In genomic region chr6:3231213-3232016, GRCh38 we compare ENCODE assay signal across 8 cellular contexts. TPM values are rescaled to one million over a fixed set of nuclear protein-coding genes. Genes with fewer than 3 reads are reported as not detected.
DNase-seq lines count a peak whose midpoint lies in the region; ATAC-seq and TF ChIP-seq lines count a peak whose summit lies in the region.

No MANE protein-coding gene starts in this region.

- H3K4me1 Mint-ChIP-seq in activated naive CD4-positive, alpha-beta T cell treated with anti-CD3 and anti-CD28 coated beads for 36 hours (ENCODE audit: low read depth), result peaks cover 43% of the 10 kb centered on the region
- peaks cover 59% of the 10 kb centered on the region for H3K4me1 Mint-ChIP-seq in stimulated activated naive CD8-positive, alpha-beta T cell treated with anti-CD3 and anti-CD28 coated beads, Interleukin-15, amount 100 ng/mL, for 72 hours

- no peaks in the 10 kb centered on the region for H3K9me3 Mint-ChIP-seq in activated naive CD4-positive, alpha-beta T cell treated with anti-CD3 and anti-CD28 coated beads for 36 hours
- H3K9me3 Mint-ChIP-seq in stimulated activated naive CD8-positive, alpha-beta T cell treated with anti-CD3 and anti-CD28 coated beads, Interleukin-15, amount 100 ng/mL, for 72 hours, result no peaks in the 10 kb centered on the region

- peaks cover 72% of the 10 kb centered on the region for H3K27me3 Mint-ChIP-seq in activated naive CD4-positive, alpha-beta T cell treated with anti-CD3 and anti-CD28 coated beads for 36 hours (ENCODE audit: low read depth)
- H3K27me3 Mint-ChIP-seq in stimulated activated naive CD8-positive, alpha-beta T cell treated with anti-CD3 and anti-CD28 coated beads, Interleukin-15, amount 100 ng/mL, for 72 hours, result peaks cover 100% of the 10 kb centered on the region

- peaks cover 1% of the 10 kb centered on the region for H3K36me3 Mint-ChIP-seq in activated naive CD4-positive, alpha-beta T cell treated with anti-CD3 and anti-CD28 coated beads for 36 hours (ENCODE audit: low read depth)

- H3K4me3 Mint-ChIP-seq in activated naive CD4-positive, alpha-beta T cell treated with anti-CD3 and anti-CD28 coated beads for 36 hours, result peak overlapping the region; percentile 50
- peak overlapping the region; percentile 59 to 73 for H3K4me3 Mint-ChIP-seq in stimulated activated naive CD8-positive, alpha-beta T cell treated with anti-CD3 and anti-CD28 coated beads, Interleukin-15, amount 100 ng/mL, for 72 hours

- DNase-seq in activated naive CD4-positive, alpha-beta T cell treated with anti-CD3 and anti-CD28 coated beads for 36 hours, result no peak
- DNase-seq in activated naive CD4-positive, alpha-beta T cell (lab: John Stamatoyannopoulos, UW), result no peak
- peak; percentile 96 for DNase-seq in NCI-H748 (lab: John Stamatoyannopoulos, UW; ENCODE audit: unreplicated experiment)
- DNase-seq in dedifferentiated amniotic fluid mesenchymal stem cell (ENCODE audit: extremely low spot score), result peak; percentile 80
- peak in 1 of 2 donors; percentile 76 for DNase-seq in left lung
- DNase-seq in stimulated activated naive CD8-positive, alpha-beta T cell treated with anti-CD3 and anti-CD28 coated beads, Interleukin-15, amount 100 ng/mL, for 72 hours, result no peak
- DNase-seq in H4 (ENCODE audit: low spot score), result no peak

- peak overlapping the region; percentile 45 to 46 for H3K4me3 ChIP-seq in left lung

- H3K27me3 ChIP-seq in left lung, result peaks cover 62 to 98% of the 10 kb centered on the region in 2 donors

- H3K27ac ChIP-seq in left lung, result peak overlapping the region in 1 of 2 donors; percentile 39

- peaks cover 39 to 50% of the 10 kb centered on the region in 2 donors for H3K4me1 ChIP-seq in left lung

- CTCF ChIA-PET in activated naive CD4-positive, alpha-beta T cell treated with anti-CD3 and anti-CD28 coated beads for 36 hours (lab: Charles Lee), result interaction anchor here (0.6 to 3.3 kb wide), 3 partner anchors 9 to 24 kb away, joined by 3 to 20 read pairs (median 3); no protein-coding TSS in a partner anchor

- no peak overlapping the region for H3K27ac Mint-ChIP-seq in activated naive CD4-positive, alpha-beta T cell treated with anti-CD3 and anti-CD28 coated beads for 36 hours
- H3K27ac Mint-ChIP-seq in stimulated activated naive CD8-positive, alpha-beta T cell treated with anti-CD3 and anti-CD28 coated beads, Interleukin-15, amount 100 ng/mL, for 72 hours, result peak overlapping the region in 1 of 2 donors; percentile 74

- intact Hi-C loops in activated naive CD4-positive, alpha-beta T cell treated with anti-CD3 and anti-CD28 coated beads for 36 hours (cut with micrococcal nuclease), result no loop called here
- intact Hi-C loops in left lung (cut with DNase I), result no loop called here

- ATAC-seq in left lung, result peak; percentile 90
- ATAC-seq in stimulated activated naive CD8-positive, alpha-beta T cell treated with anti-CD3 and anti-CD28 coated beads, Interleukin-15, amount 100 ng/mL, for 72 hours, result no peak
- ATAC-seq in HG02759 (IDR thresholded peaks at IDR 0.05; ENCODE audit: unreplicated experiment), result no peak

- H3K9me3 ChIP-seq in left lung, result no peaks in the 10 kb centered on the region

- TF ChIP-seq CTCF in left lung (IDR thresholded peaks at IDR 0.05), result no peak

- H3K36me3 ChIP-seq in left lung, result no peaks in the 10 kb centered on the region

RNA-seq across cellular contexts. Expression of gene TUBB2B, which starts 4.0 kb away (rescaled TPM):
- total RNA-seq in activated naive CD4-positive, alpha-beta T cell treated with anti-CD3 and anti-CD28 coated beads for 36 hours, result under 1 TPM in 1 of 2 experiments, not detected in 1; 0.12 TPM
- 1 to 10 TPM; 2.2 to 4.1 TPM for total RNA-seq in left lung
- total RNA-seq in H4 (2014; rRNA removed; shearing (Covaris generic)), result 5.1 and 6.6 TPM in 2 replicates

RNA-seq across cellular contexts. Expression of gene PSMG4, which starts 27.3 kb away (rescaled TPM):
- 10 to 100 TPM; 23.9 to 26.2 TPM for total RNA-seq in activated naive CD4-positive, alpha-beta T cell treated with anti-CD3 and anti-CD28 coated beads for 36 hours
- 10 to 100 TPM; 16.9 to 22.3 TPM for total RNA-seq in left lung
- total RNA-seq in H4 (2014; rRNA removed; shearing (Covaris generic)), result 24.2 and 24.5 TPM in 2 replicates

Comparison
In these comparisons a context has a peak if more than half of its experiments do, and no peak if none do; other contexts are left out.
1. DNase-seq: peak in NCI-H748 (single experiment) and dedifferentiated amniotic fluid mesenchymal stem cell (single experiment); none in activated naive CD4-positive, alpha-beta T cell treated with anti-CD3 and anti-CD28 coated beads for 36 hours (single experiment), activated naive CD4-positive, alpha-beta T cell (0 of 4), stimulated activated naive CD8-positive, alpha-beta T cell treated with anti-CD3 and anti-CD28 coated beads, Interleukin-15, amount 100 ng/mL, for 72 hours (0 of 2) and H4 (single experiment).